ENCODE assay signal across 8 cellular contexts in the genomic region with DNA sequence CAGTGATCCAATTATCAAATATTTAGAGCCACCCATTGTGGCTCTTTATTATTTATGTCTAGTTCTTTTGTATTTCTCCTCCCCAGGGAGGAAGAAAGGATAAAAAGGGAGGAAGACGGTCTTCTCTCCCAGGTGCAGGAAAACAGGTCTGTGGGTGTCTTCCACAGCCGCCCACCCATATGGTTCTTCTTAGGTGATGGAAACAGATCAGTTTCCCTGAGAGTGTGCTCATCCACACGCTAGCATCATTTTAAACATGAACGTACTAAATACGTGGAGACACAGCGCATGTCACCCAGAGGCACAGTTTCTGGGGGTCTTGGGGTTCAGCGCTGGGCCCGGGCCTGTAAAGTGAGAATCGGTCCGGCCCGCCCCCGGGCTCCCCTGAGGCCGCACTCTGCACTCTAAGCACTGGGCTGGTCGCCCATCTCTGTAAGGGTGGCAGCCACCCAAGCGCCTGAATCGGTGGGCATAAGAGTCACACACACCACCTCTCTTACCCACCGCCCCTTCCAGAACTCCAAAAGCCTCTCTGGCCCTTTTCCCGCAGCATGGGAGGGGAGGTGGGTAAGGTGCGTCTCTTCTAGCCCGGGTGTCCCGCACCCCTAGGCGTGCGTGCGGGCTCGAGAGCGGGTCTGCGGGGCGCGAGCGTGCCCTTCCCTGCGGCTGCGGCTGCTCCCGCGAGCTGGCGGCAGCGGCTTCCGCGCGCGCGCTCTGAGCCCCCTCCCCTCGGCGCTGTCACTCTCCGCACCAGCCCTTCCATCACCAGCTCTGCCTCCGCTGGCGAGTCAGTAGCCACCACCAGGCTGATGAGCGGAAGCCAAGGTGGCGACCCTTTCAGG. TPM values are rescaled to one million over a fixed set of nuclear protein-coding genes. Genes with fewer than 3 reads are reported as not detected.
A peak's percentile ranks its signal among the peaks of the same experiment; 100 is the strongest.
DNase-seq lines count a peak whose midpoint lies in the region; ATAC-seq and TF ChIP-seq lines count a peak whose summit lies in the region.

No MANE protein-coding gene starts in this region.

- no peaks in the 10 kb centered on the region for H3K79me2 ChIP-seq in mesendoderm (ENCODE audit: control insufficient read depth, insufficient read depth, low read length)

- no peak overlapping the region for H3K23ac ChIP-seq in mesendoderm (ENCODE audit: low read length)

- peak overlapping the region; percentile 60 for H3K9ac ChIP-seq in mesendoderm (ENCODE audit: low read length)

- peaks cover 16% of the 10 kb centered on the region for H3K4me1 ChIP-seq in mesendoderm (ENCODE audit: control insufficient read depth, low read depth, low read length)

- H3K4ac ChIP-seq in mesendoderm (ENCODE audit: low read depth, low read length) = no peak overlapping the region

- no peak overlapping the region for H2BK15ac ChIP-seq in mesendoderm (replicated peaks; ENCODE audit: low read depth)

- peak overlapping the region; percentile 95 for H3K4me3 Mint-ChIP-seq in type B pancreatic cell

- peaks cover 32% of the 10 kb centered on the region for H3K4me1 Mint-ChIP-seq in type B pancreatic cell (ENCODE audit: unreplicated experiment)

- H3K36me3 ChIP-seq in mesendoderm (ENCODE audit: control insufficient read depth, insufficient read depth, low read length) = no peaks in the 10 kb centered on the region

- H3K27ac Mint-ChIP-seq in type B pancreatic cell = no peak overlapping the region

- H3K4me3 ChIP-seq in cardiac fibroblast (replicated peaks in 1 of 2; ENCODE audit: low read depth in 2 of 2, low read length in 2 of 2) (peak overlapping the region; percentile 49 to 55), mesendoderm (ENCODE audit: low read length) (peak overlapping the region; percentile 25)

- ATAC-seq in GM19023 (IDR thresholded peaks at IDR 0.05; ENCODE audit: unreplicated experiment) = no peak

- H3K27ac ChIP-seq in mesendoderm (ENCODE audit: low read depth, low read length) = no peak overlapping the region

- TF ChIP-seq CTCF in cardiac fibroblast (IDR thresholded peaks at IDR 0.05; ENCODE audit: low read depth, low read length) = no peak
- TF ChIP-seq CTCF in type B pancreatic cell (conservative IDR thresholded peaks at IDR 0.05) = no peak

- H3K56ac ChIP-seq in mesendoderm (ENCODE audit: low read length) = peak overlapping the region; percentile 74

- no peaks in the 10 kb centered on the region for H3K79me1 ChIP-seq in mesendoderm (ENCODE audit: low read length)

- no peak overlapping the region for H4K5ac ChIP-seq in mesendoderm (ENCODE audit: low read length)

- no peaks in the 10 kb centered on the region for H3K36me3 Mint-ChIP-seq in type B pancreatic cell

- H2BK120ac ChIP-seq in mesendoderm (ENCODE audit: low read depth, low read length) = no peak overlapping the region

- H2BK5ac ChIP-seq in mesendoderm (ENCODE audit: low read length) = no peak overlapping the region

- no peak overlapping the region for H2AK5ac ChIP-seq in mesendoderm (ENCODE audit: low read length)

- H3K27me3 Mint-ChIP-seq in type B pancreatic cell = peaks cover 65% of the 10 kb centered on the region

- H3K18ac ChIP-seq in mesendoderm (ENCODE audit: low read length) = peak overlapping the region; percentile 45

- H3K9me3 Mint-ChIP-seq in type B pancreatic cell = peaks cover under 1% of the 10 kb centered on the region

- no CpG with 5 or more reads among the region's 48 CpGs for WGBS in mesendoderm (ENCODE audit: extremely low coverage, insufficient coverage, low lambda C conversion rate)

- peak; percentile 26 for DNase-seq in NCI-H146 (lab: John Stamatoyannopoulos, UW)
- DNase-seq in NCI-H146 treated with DMSO at 0.1 percent for 48 hours (lab: John Stamatoyannopoulos, UW; ENCODE audit: unreplicated experiment) = no peak
- DNase-seq in RPMI8226 = peak; percentile 34
- DNase-seq in cardiac fibroblast (ENCODE audit: low read depth in 2 of 2) = no peak
- peak; percentile 55 for DNase-seq in mesendoderm
- no peak for DNase-seq in type B pancreatic cell (ENCODE audit: extremely low spot score, unreplicated experiment)
- DNase-seq in NCI-H774 (lab: John Stamatoyannopoulos, UW) = no peak

- H3K4me2 ChIP-seq in mesendoderm (ENCODE audit: low read length) = peak overlapping the region; percentile 96

- H4K8ac ChIP-seq in mesendoderm (ENCODE audit: low read depth, low read length) = no peak overlapping the region

- peaks cover 28% of the 10 kb centered on the region for H3K27me3 ChIP-seq in mesendoderm (ENCODE audit: insufficient read depth, low read length, poor library complexity)

RNA-seq across cellular contexts. Expression of a gene that starts 1.3 kb away (rescaled TPM):
- 11.7 TPM for polyA plus RNA-seq in mesendoderm (2013, experiment 1 of 2)
- polyA plus RNA-seq in mesendoderm (2013, experiment 2 of 2) = 11.3 TPM
- total RNA-seq in type B pancreatic cell (ENCODE audit: low replicate concordance) = 41.7 and 123 TPM in 2 replicates

Comparison
In these comparisons a context has a peak if more than half of its experiments do, and no peak if none do; other contexts are left out.
1. DNase-seq: peak in NCI-H146 (single experiment), RPMI8226 (single experiment) and mesendoderm (single experiment); none in NCI-H146 treated with DMSO at 0.1 percent for 48 hours (single experiment), cardiac fibroblast (0 of 2), type B pancreatic cell (single experiment) and NCI-H774 (single experiment).